1 cellular context compared by ENCODE assay signal in the genomic region with DNA sequence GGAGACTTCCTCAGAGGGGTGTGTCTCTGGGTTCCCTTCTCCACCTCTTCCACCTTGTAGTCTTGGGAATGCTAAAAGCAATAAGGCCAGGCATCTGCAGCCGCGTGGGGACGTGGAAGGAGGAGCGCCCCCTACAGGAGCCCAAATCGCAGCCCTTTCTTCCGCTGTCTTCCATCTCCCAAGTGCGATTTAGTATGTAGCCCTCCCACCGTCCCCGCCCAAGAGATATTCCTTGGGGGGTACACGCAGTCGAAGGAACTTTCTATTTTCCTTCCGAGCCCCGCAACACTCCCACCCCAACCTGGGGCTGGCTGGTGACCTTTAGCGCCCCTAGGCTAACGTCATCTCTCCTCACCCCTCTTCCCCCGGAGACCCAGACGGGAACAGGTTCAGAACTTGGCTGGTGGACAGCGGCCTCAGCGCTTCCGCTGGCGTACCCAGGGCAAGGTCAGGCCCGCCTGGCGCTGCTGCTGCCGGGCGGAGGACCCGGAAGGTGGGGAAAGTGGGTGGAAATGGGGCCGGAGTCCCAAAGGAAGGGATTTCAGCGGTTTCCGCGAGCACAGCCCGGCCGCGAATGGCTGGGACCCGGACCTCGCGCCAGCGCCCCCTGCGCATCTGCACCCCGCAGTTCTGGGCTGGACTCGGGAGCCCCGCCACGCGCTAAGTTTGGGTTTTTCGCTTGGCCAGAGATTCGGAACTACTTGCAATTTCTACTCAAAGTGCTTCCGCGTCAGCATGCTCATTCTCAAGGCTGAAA.
TF ChIP-seq lines count a peak whose summit lies in the region.

No MANE protein-coding gene starts in this region.

TF ChIP-seq in HepG2, 621 proteins besides CTCF, POLR2A, EP300 and RAD21 (continued from another document and continues in another):
- TF ChIP-seq, protein P1, sequence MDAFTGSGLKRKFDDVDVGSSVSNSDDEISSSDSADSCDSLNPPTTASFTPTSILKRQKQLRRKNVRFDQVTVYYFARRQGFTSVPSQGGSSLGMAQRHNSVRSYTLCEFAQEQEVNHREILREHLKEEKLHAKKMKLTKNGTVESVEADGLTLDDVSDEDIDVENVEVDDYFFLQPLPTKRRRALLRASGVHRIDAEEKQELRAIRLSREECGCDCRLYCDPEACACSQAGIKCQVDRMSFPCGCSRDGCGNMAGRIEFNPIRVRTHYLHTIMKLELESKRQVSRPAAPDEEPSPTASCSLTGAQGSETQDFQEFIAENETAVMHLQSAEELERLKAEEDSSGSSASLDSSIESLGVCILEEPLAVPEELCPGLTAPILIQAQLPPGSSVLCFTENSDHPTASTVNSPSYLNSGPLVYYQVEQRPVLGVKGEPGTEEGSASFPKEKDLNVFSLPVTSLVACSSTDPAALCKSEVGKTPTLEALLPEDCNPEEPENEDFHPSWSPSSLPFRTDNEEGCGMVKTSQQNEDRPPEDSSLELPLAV (CRISPR knock-in tag; conservative IDR thresholded peaks at IDR 0.05; ENCODE audit: low read depth), result no peak
- TF ChIP-seq, protein P2, sequence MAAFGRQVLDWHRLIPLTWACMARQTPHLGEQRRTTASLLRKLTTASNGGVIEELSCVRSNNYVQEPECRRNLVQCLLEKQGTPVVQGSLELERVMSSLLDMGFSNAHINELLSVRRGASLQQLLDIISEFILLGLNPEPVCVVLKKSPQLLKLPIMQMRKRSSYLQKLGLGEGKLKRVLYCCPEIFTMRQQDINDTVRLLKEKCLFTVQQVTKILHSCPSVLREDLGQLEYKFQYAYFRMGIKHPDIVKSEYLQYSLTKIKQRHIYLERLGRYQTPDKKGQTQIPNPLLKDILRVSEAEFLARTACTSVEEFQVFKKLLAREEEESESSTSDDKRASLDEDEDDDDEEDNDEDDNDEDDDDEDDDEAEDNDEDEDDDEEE (CRISPR knock-in tag; IDR thresholded peaks at IDR 0.05), result peak; percentile 31; the same call in 1 of the 2 replicates
- TF ChIP-seq RARG (CRISPR knock-in tag; IDR thresholded peaks at IDR 0.05; ENCODE audit: low read depth) (no peak), MIXL1 (CRISPR knock-in tag; IDR thresholded peaks at IDR 0.05) (peak; percentile 68), TRIM24 (CRISPR knock-in tag; IDR thresholded peaks at IDR 0.05) (no peak), ZNF878 (CRISPR knock-in tag; IDR thresholded peaks at IDR 0.05) (0 out of 2 replicates have a peak, but pooled peaks have one; percentile 59), ZNF558 (CRISPR knock-in tag; IDR thresholded peaks at IDR 0.05; ENCODE audit: borderline replicate concordance) (peak; percentile 96; the same call in 1 of the 2 replicates), ARNT (IDR thresholded peaks at IDR 0.05) (no peak), ZNF24 (IDR thresholded peaks at IDR 0.05) (no peak), ZNF891 (CRISPR knock-in tag; IDR thresholded peaks at IDR 0.05) (peak; percentile 85), PCBP1 (IDR thresholded peaks at IDR 0.05; ENCODE audit: borderline replicate concordance, low read depth, low read length) (no peak), ZNF883 (CRISPR knock-in tag; IDR thresholded peaks at IDR 0.05; ENCODE audit: not compliant biosample characterization) (peak; percentile 58), ZNF670 (CRISPR knock-in tag; IDR thresholded peaks at IDR 0.05; ENCODE audit: borderline replicate concordance) (no peak), ZNF75D (CRISPR knock-in tag; IDR thresholded peaks at IDR 0.05; ENCODE audit: borderline replicate concordance) (no peak), FLYWCH1 (CRISPR knock-in tag; IDR thresholded peaks at IDR 0.05) (peak; percentile 78; the same call in 1 of the 2 replicates), ZNF3 (CRISPR knock-in tag; IDR thresholded peaks at IDR 0.05) (no peak), ZNF747 (CRISPR knock-in tag; IDR thresholded peaks at IDR 0.05; ENCODE audit: borderline replicate concordance) (peak; percentile 85), ZNF713 (CRISPR knock-in tag; IDR thresholded peaks at IDR 0.05) (0 out of 2 replicates have a peak, but pooled peaks have one; percentile 33), SOX13 (IDR thresholded peaks at IDR 0.05) (no peak), SOX13 (CRISPR knock-in tag; conservative IDR thresholded peaks at IDR 0.05 in 1 of 2, IDR thresholded peaks at IDR 0.05 in 1 of 2) (peak in 1 of 2 experiments; percentile 33; a peak in 2 of 4 replicates), ZNF282 (IDR thresholded peaks at IDR 0.05; ENCODE audit: partially characterized antibody) (no peak), ZNF567 (CRISPR knock-in tag; IDR thresholded peaks at IDR 0.05; ENCODE audit: borderline replicate concordance) (no peak), ELF4 (CRISPR knock-in tag; IDR thresholded peaks at IDR 0.05; ENCODE audit: borderline replicate concordance) (no peak), ZNF614 (CRISPR knock-in tag; IDR thresholded peaks at IDR 0.05; ENCODE audit: borderline replicate concordance) (0 out of 2 replicates have a peak, but pooled peaks have one; percentile 26), TMF1 (CRISPR knock-in tag; IDR thresholded peaks at IDR 0.05; ENCODE audit: low read depth) (peak; percentile 93), ZNF335 (CRISPR knock-in tag; IDR thresholded peaks at IDR 0.05) (peak; percentile 40; the same call in 1 of the 2 replicates), ZNF256 (CRISPR knock-in tag; conservative IDR thresholded peaks at IDR 0.05) (peak; percentile 58; the same call in 1 of the 2 replicates), BHLHE40 (IDR thresholded peaks at IDR 0.05; ENCODE audit: low read length) (no peak), SNAI1 (CRISPR knock-in tag; IDR thresholded peaks at IDR 0.05; ENCODE audit: borderline replicate concordance) (peak; percentile 88; the same call in 1 of the 2 replicates), XRCC5 (optimal IDR thresholded peaks at IDR 0.05; ENCODE audit: low read length) (peak; percentile 60), PHF20 (CRISPR knock-in tag; IDR thresholded peaks at IDR 0.05) (peak; percentile 45; the same call in 1 of the 2 replicates), PCBP2 (optimal IDR thresholded peaks at IDR 0.05; ENCODE audit: low read depth, low read length, poor library complexity, severe bottlenecking) (no peak), ZNF547 (CRISPR knock-in tag; IDR thresholded peaks at IDR 0.05) (peak; percentile 50; the same call in 1 of the 2 replicates), GATAD2A (CRISPR knock-in tag; IDR thresholded peaks at IDR 0.05) (peak; percentile 47; the same call in 1 of the 2 replicates)
- TF ChIP-seq, protein P3, sequence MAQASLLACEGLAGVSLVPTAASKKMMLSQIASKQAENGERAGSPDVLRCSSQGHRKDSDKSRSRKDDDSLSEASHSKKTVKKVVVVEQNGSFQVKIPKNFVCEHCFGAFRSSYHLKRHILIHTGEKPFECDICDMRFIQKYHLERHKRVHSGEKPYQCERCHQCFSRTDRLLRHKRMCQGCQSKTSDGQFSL (CRISPR knock-in tag; IDR thresholded peaks at IDR 0.05), result no peak
- TF ChIP-seq, protein P4, sequence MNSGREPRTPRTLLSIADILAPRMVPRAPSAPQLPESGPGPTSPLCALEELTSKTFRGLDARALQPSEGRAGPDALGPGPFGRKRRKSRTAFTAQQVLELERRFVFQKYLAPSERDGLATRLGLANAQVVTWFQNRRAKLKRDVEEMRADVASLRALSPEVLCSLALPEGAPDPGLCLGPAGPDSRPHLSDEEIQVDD (CRISPR knock-in tag; IDR thresholded peaks at IDR 0.05; ENCODE audit: borderline replicate concordance), result no peak
- TF ChIP-seq, protein P5, sequence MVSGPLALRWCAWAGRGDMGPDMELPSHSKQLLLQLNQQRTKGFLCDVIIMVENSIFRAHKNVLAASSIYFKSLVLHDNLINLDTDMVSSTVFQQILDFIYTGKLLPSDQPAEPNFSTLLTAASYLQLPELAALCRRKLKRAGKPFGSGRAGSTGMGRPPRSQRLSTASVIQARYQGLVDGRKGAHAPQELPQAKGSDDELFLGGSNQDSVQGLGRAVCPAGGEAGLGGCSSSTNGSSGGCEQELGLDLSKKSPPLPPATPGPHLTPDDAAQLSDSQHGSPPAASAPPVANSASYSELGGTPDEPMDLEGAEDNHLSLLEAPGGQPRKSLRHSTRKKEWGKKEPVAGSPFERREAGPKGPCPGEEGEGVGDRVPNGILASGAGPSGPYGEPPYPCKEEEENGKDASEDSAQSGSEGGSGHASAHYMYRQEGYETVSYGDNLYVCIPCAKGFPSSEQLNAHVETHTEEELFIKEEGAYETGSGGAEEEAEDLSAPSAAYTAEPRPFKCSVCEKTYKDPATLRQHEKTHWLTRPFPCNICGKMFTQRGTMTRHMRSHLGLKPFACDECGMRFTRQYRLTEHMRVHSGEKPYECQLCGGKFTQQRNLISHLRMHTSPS (CRISPR knock-in tag; IDR thresholded peaks at IDR 0.05; ENCODE audit: low read depth), result 0 out of 2 replicates have a peak, but pooled peaks have one; percentile 24
- TF ChIP-seq, protein P6, sequence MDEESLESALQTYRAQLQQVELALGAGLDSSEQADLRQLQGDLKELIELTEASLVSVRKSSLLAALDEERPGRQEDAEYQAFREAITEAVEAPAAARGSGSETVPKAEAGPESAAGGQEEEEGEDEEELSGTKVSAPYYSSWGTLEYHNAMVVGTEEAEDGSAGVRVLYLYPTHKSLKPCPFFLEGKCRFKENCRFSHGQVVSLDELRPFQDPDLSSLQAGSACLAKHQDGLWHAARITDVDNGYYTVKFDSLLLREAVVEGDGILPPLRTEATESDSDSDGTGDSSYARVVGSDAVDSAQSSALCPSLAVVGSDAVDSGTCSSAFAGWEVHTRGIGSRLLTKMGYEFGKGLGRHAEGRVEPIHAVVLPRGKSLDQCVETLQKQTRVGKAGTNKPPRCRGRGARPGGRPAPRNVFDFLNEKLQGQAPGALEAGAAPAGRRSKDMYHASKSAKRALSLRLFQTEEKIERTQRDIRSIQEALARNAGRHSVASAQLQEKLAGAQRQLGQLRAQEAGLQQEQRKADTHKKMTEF (CRISPR knock-in tag; IDR thresholded peaks at IDR 0.05), result peak; percentile 61; the same call in 1 of the 2 replicates
- TF ChIP-seq, protein P7, sequence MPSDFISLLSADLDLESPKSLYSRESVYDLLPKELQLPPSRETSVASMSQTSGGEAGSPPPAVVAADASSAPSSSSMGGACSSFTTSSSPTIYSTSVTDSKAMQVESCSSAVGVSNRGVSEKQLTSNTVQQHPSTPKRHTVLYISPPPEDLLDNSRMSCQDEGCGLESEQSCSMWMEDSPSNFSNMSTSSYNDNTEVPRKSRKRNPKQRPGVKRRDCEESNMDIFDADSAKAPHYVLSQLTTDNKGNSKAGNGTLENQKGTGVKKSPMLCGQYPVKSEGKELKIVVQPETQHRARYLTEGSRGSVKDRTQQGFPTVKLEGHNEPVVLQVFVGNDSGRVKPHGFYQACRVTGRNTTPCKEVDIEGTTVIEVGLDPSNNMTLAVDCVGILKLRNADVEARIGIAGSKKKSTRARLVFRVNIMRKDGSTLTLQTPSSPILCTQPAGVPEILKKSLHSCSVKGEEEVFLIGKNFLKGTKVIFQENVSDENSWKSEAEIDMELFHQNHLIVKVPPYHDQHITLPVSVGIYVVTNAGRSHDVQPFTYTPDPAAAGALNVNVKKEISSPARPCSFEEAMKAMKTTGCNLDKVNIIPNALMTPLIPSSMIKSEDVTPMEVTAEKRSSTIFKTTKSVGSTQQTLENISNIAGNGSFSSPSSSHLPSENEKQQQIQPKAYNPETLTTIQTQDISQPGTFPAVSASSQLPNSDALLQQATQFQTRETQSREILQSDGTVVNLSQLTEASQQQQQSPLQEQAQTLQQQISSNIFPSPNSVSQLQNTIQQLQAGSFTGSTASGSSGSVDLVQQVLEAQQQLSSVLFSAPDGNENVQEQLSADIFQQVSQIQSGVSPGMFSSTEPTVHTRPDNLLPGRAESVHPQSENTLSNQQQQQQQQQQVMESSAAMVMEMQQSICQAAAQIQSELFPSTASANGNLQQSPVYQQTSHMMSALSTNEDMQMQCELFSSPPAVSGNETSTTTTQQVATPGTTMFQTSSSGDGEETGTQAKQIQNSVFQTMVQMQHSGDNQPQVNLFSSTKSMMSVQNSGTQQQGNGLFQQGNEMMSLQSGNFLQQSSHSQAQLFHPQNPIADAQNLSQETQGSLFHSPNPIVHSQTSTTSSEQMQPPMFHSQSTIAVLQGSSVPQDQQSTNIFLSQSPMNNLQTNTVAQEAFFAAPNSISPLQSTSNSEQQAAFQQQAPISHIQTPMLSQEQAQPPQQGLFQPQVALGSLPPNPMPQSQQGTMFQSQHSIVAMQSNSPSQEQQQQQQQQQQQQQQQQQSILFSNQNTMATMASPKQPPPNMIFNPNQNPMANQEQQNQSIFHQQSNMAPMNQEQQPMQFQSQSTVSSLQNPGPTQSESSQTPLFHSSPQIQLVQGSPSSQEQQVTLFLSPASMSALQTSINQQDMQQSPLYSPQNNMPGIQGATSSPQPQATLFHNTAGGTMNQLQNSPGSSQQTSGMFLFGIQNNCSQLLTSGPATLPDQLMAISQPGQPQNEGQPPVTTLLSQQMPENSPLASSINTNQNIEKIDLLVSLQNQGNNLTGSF (CRISPR knock-in tag; IDR thresholded peaks at IDR 0.05), result peak; percentile 86
- TF ChIP-seq, protein P8, sequence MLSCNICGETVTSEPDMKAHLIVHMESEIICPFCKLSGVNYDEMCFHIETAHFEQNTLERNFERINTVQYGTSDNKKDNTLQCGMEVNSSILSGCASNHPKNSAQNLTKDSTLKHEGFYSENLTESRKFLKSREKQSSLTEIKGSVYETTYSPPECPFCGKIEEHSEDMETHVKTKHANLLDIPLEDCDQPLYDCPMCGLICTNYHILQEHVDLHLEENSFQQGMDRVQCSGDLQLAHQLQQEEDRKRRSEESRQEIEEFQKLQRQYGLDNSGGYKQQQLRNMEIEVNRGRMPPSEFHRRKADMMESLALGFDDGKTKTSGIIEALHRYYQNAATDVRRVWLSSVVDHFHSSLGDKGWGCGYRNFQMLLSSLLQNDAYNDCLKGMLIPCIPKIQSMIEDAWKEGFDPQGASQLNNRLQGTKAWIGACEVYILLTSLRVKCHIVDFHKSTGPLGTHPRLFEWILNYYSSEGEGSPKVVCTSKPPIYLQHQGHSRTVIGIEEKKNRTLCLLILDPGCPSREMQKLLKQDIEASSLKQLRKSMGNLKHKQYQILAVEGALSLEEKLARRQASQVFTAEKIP (CRISPR knock-in tag; IDR thresholded peaks at IDR 0.05; ENCODE audit: borderline replicate concordance), result no peak
- TF ChIP-seq, protein P9, sequence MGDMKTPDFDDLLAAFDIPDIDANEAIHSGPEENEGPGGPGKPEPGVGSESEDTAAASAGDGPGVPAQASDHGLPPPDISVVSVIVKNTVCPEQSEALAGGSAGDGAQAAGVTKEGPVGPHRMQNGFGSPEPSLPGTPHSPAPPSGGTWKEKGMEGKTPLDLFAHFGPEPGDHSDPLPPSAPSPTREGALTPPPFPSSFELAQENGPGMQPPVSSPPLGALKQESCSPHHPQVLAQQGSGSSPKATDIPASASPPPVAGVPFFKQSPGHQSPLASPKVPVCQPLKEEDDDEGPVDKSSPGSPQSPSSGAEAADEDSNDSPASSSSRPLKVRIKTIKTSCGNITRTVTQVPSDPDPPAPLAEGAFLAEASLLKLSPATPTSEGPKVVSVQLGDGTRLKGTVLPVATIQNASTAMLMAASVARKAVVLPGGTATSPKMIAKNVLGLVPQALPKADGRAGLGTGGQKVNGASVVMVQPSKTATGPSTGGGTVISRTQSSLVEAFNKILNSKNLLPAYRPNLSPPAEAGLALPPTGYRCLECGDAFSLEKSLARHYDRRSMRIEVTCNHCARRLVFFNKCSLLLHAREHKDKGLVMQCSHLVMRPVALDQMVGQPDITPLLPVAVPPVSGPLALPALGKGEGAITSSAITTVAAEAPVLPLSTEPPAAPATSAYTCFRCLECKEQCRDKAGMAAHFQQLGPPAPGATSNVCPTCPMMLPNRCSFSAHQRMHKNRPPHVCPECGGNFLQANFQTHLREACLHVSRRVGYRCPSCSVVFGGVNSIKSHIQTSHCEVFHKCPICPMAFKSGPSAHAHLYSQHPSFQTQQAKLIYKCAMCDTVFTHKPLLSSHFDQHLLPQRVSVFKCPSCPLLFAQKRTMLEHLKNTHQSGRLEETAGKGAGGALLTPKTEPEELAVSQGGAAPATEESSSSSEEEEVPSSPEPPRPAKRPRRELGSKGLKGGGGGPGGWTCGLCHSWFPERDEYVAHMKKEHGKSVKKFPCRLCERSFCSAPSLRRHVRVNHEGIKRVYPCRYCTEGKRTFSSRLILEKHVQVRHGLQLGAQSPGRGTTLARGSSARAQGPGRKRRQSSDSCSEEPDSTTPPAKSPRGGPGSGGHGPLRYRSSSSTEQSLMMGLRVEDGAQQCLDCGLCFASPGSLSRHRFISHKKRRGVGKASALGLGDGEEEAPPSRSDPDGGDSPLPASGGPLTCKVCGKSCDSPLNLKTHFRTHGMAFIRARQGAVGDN (CRISPR knock-in tag; IDR thresholded peaks at IDR 0.05), result peak; percentile 62
